ENCODE assay signal across 7 cellular contexts in genomic region chr3:30894521-30895289, GRCh38. TPM values are rescaled to one million over a fixed set of nuclear protein-coding genes. Genes with fewer than 3 reads are reported as not detected.
DNase-seq lines count a peak whose midpoint lies in the region; TF ChIP-seq lines count a peak whose summit lies in the region.

A gene with protein sequence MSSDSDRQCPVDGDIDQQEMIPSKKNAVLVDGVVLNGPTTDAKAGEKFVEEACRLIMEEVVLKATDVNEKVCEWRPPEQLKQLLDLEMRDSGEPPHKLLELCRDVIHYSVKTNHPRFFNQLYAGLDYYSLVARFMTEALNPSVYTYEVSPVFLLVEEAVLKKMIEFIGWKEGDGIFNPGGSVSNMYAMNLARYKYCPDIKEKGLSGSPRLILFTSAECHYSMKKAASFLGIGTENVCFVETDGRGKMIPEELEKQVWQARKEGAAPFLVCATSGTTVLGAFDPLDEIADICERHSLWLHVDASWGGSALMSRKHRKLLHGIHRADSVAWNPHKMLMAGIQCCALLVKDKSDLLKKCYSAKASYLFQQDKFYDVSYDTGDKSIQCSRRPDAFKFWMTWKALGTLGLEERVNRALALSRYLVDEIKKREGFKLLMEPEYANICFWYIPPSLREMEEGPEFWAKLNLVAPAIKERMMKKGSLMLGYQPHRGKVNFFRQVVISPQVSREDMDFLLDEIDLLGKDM (minus strand): TSS chr3:30894661. CDS start chr3:30894614, 47 bp downstream.

- H3K4me1 ChIP-seq in HAP-1 (peaks cover 36% of the 10 kb centered on the region), stomach (peaks cover 0 to 13% (median 12%) of the 10 kb centered on the region in 4 donors)

- no peak within 1 kb of the TSS for H3K27ac ChIP-seq in stomach

- H3K9me3 ChIP-seq in HAP-1 (no peaks in the 10 kb centered on the region), stomach (no peaks in the 10 kb centered on the region)

- H3K27me3 ChIP-seq in HAP-1 (ENCODE audit: low read depth) (no peaks in the 10 kb centered on the region), stomach (peaks cover 0 to 28% (median 17%) of the 10 kb centered on the region in 3 donors)

- no peak for TF ChIP-seq CTCF in choroid plexus epithelial cell (conservative IDR thresholded peaks at IDR 0.05; ENCODE audit: low read depth, low read length)
- TF ChIP-seq CTCF in lower leg skin (IDR thresholded peaks at IDR 0.05), result no peak
- no peak for TF ChIP-seq CTCF in stomach (IDR thresholded peaks at IDR 0.05)

- in situ Hi-C loops in HAP-1 (cut with MboI; ENCODE audit: low sequenced_read_pairs), result no loop called here

- no peaks in the 10 kb centered on the region for H3K36me3 ChIP-seq in HAP-1 (replicated peaks)
- H3K36me3 ChIP-seq in stomach, result no peaks in the 10 kb centered on the region

- no peak for TF ChIP-seq POLR2A in lower leg skin (IDR thresholded peaks at IDR 0.05)
- TF ChIP-seq POLR2A in stomach (IDR thresholded peaks at IDR 0.05), result no peak

- peak within 1 kb of the TSS; percentile 45 for H3K4me3 ChIP-seq in HAP-1
- H3K4me3 ChIP-seq in choroid plexus epithelial cell (ENCODE audit: low read depth, low read length), result peak within 1 kb of the TSS; percentile 58
- peak within 1 kb of the TSS; percentile 41 for H3K4me3 ChIP-seq in lower leg skin (ENCODE audit: low read depth, poor library complexity, severe bottlenecking)
- peak within 1 kb of the TSS; percentile 58 to 71 (median 59) for H3K4me3 ChIP-seq in stomach

- DNase-seq in HAP-1 (ENCODE audit: low spot score in 2 of 2) (peak; percentile 71 to 74), RPMI7951 (ENCODE audit: low read depth) (peak; percentile 48), choroid plexus epithelial cell (ENCODE audit: low read depth) (peak; percentile 23), lower leg skin (ENCODE audit: low spot score in 2 of 2) (peak in 1 of 2 donors; percentile 87), stomach (peak; percentile 29), cerebellum (ENCODE audit: low spot score) (no peak)
- no peak for DNase-seq in NK-92 treated with Interleukin-12 subunit alpha and Interleukin-12 subunit beta, amount 100 ng/mL, for 24 hours (lab: John Stamatoyannopoulos, UW)

- no peak for TF ChIP-seq EP300 in stomach (IDR thresholded peaks at IDR 0.05)

- intact Hi-C loops in lower leg skin (cut with DNase I; ENCODE audit: low total_unique reads) (no loop called here), stomach (cut with DNase I; ENCODE audit: low total_unique reads) (no loop called here)

- 2 to 3% methylated on average over 37 to 38 of the region's 38 CpGs for WGBS in lower leg skin, 2 donors
- 3 to 10% (median 3%) methylated on average over 35 to 38 of the region's 38 CpGs for WGBS in stomach, 5 donors

RNA-seq across cellular contexts. Expression of the gene that starts here (rescaled TPM):
- total RNA-seq in RPMI7951 (2014; rRNA removed; shearing (Covaris generic)), result not detected in 2 replicates
- total RNA-seq in lower leg skin, result not detected
- total RNA-seq in stomach, result under 1 TPM in 1 of 5 donors, not detected in 4; 0.73 TPM
- polyA plus RNA-seq in stomach, result under 1 TPM in 1 of 3 donors, not detected in 2; 0.03 TPM
- total RNA-seq in cerebellum, result 0.27 TPM

Comparison
In these comparisons a context has a peak if more than half of its experiments do, and no peak if none do; other contexts are left out.
1. Peak in DNase-seq in RPMI7951; RNA of the gene not detected or under 1 TPM.
2. Peak in DNase-seq and H3K4me3 ChIP-seq in stomach; RNA of the gene not detected or under 1 TPM.
3. DNase-seq: peak in HAP-1 (2 of 2) and choroid plexus epithelial cell (single experiment); none in cerebellum (single experiment) and NK-92 treated with Interleukin-12 subunit alpha and Interleukin-12 subunit beta, amount 100 ng/mL, for 24 hours (single experiment).
4. Peak in every context shown above with its lines, with median percentiles within 50 percentile points of each other: H3K4me3 ChIP-seq.